2 cellular contexts compared by ENCODE assay signal in the genomic region with DNA sequence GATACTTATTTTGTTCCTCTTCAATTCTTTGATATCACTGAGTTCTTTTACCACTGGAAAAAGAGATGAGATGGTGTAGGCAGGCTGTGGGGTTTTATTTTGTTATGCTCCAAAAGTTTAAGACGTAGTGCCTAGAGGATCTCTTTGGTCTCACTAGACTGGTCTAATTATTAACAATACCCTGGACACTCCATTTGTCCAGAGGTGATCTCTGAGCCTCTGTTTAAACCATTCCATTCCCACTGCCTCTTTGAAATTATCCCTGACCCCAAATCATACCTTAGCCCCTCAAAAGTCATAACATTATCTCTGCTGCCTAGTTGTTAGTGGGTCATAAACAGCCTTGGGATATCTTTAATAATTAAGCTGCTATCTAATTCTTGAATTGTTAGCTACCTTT.
TF ChIP-seq lines count a peak whose summit lies in the region.

No MANE protein-coding gene starts in this region.

TF ChIP-seq in HepG2, 621 proteins besides CTCF, POLR2A, EP300 and RAD21:
- TF ChIP-seq TEAD3 (CRISPR knock-in tag; optimal IDR thresholded peaks at IDR 0.05; ENCODE audit: borderline replicate concordance) (no peak), ZNF34 (CRISPR knock-in tag; IDR thresholded peaks at IDR 0.05; ENCODE audit: borderline replicate concordance) (no peak)
- TF ChIP-seq, protein P1, sequence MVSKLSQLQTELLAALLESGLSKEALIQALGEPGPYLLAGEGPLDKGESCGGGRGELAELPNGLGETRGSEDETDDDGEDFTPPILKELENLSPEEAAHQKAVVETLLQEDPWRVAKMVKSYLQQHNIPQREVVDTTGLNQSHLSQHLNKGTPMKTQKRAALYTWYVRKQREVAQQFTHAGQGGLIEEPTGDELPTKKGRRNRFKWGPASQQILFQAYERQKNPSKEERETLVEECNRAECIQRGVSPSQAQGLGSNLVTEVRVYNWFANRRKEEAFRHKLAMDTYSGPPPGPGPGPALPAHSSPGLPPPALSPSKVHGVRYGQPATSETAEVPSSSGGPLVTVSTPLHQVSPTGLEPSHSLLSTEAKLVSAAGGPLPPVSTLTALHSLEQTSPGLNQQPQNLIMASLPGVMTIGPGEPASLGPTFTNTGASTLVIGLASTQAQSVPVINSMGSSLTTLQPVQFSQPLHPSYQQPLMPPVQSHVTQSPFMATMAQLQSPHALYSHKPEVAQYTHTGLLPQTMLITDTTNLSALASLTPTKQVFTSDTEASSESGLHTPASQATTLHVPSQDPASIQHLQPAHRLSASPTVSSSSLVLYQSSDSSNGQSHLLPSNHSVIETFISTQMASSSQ (IDR thresholded peaks at IDR 0.05; ENCODE audit: low read depth), result no peak
- TF ChIP-seq, protein P1 (CRISPR knock-in tag; IDR thresholded peaks at IDR 0.05; ENCODE audit: borderline replicate concordance), result peak; percentile 58; the same call in 1 of the 2 replicates
- TF ChIP-seq, protein P2, sequence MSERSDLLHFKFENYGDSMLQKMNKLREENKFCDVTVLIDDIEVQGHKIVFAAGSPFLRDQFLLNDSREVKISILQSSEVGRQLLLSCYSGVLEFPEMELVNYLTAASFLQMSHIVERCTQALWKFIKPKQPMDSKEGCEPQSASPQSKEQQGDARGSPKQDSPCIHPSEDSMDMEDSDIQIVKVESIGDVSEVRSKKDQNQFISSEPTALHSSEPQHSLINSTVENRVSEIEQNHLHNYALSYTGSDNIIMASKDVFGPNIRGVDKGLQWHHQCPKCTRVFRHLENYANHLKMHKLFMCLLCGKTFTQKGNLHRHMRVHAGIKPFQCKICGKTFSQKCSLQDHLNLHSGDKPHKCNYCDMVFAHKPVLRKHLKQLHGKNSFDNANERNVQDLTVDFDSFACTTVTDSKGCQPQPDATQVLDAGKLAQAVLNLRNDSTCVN (CRISPR knock-in tag; IDR thresholded peaks at IDR 0.05; ENCODE audit: borderline replicate concordance), result no peak

TF ChIP-seq in GM23338, 12 proteins besides CTCF, POLR2A, EP300 and RAD21:
- no peak for TF ChIP-seq ZNF331 (CRISPR knock-in tag; IDR thresholded peaks at IDR 0.05; ENCODE audit: low read depth)
- no peak for TF ChIP-seq NANOG (IDR thresholded peaks at IDR 0.05; ENCODE audit: borderline replicate concordance)
- TF ChIP-seq JUNB (IDR thresholded peaks at IDR 0.05; ENCODE audit: unreplicated experiment), result no peak
- TF ChIP-seq ZNF114 (CRISPR knock-in tag; IDR thresholded peaks at IDR 0.05), result no peak
- no peak for TF ChIP-seq REST (IDR thresholded peaks at IDR 0.05; ENCODE audit: unreplicated experiment)
- TF ChIP-seq POLR2AphosphoS5 (IDR thresholded peaks at IDR 0.05; ENCODE audit: low read depth), result no peak
- TF ChIP-seq EZH2phosphoT487 (IDR thresholded peaks at IDR 0.05; ENCODE audit: unreplicated experiment), result no peak
- no peak for TF ChIP-seq CREB1 (CRISPR knock-in tag; IDR thresholded peaks at IDR 0.05; ENCODE audit: low read depth)
- TF ChIP-seq, protein P3, sequence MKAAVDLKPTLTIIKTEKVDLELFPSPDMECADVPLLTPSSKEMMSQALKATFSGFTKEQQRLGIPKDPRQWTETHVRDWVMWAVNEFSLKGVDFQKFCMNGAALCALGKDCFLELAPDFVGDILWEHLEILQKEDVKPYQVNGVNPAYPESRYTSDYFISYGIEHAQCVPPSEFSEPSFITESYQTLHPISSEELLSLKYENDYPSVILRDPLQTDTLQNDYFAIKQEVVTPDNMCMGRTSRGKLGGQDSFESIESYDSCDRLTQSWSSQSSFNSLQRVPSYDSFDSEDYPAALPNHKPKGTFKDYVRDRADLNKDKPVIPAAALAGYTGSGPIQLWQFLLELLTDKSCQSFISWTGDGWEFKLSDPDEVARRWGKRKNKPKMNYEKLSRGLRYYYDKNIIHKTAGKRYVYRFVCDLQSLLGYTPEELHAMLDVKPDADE (IDR thresholded peaks at IDR 0.05), result no peak
- no peak for TF ChIP-seq ZNF462 (CRISPR knock-in tag; IDR thresholded peaks at IDR 0.05)
TF ChIP-seq in GM23338: peak in this region for 0.
